In the genomic region with DNA sequence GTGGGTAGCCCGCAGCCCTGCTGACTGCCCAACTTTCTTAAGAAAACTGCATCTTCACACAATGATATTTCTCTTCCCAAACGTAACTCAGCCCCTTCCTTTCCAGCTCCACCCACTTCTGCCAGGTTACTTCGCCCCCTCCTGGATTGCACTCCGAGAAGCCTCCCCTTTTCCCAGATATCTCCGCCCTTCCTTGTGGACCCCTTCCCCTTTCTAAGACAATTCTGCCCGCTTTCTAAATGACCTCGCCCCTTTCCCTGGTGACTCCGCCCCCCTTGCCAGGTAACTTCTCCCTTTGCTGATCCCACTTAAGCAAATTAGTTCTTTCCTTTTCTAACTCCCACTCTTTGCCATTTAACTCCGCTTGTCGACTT, we compare ENCODE assay signal across 1 cellular context.
TF ChIP-seq lines count a peak whose summit lies in the region.

No MANE protein-coding gene starts in this region.

TF ChIP-seq in K562, 482 proteins besides CTCF, POLR2A, EP300 and RAD21 (continues in another document):
- TF ChIP-seq EZH2 (IDR thresholded peaks at IDR 0.05; ENCODE audit: borderline replicate concordance, low read depth, low read length) = no peak
- TF ChIP-seq TBP (optimal IDR thresholded peaks at IDR 0.05; ENCODE audit: low read depth, low read length) = no peak
- TF ChIP-seq RBM14 (IDR thresholded peaks at IDR 0.05; ENCODE audit: borderline replicate concordance, insufficient read depth, low read depth, low read length) = no peak
- TF ChIP-seq SMAD3 (CRISPR knock-in tag; conservative IDR thresholded peaks at IDR 0.05) = no peak
- no peak for TF ChIP-seq RBM25 (IDR thresholded peaks at IDR 0.05; ENCODE audit: low read depth, low read length, severe bottlenecking)
- TF ChIP-seq LCOR (CRISPR knock-in tag; IDR thresholded peaks at IDR 0.05) = 0 out of 2 replicates have a peak, but pooled peaks have one; percentile 1
- TF ChIP-seq, protein P1, sequence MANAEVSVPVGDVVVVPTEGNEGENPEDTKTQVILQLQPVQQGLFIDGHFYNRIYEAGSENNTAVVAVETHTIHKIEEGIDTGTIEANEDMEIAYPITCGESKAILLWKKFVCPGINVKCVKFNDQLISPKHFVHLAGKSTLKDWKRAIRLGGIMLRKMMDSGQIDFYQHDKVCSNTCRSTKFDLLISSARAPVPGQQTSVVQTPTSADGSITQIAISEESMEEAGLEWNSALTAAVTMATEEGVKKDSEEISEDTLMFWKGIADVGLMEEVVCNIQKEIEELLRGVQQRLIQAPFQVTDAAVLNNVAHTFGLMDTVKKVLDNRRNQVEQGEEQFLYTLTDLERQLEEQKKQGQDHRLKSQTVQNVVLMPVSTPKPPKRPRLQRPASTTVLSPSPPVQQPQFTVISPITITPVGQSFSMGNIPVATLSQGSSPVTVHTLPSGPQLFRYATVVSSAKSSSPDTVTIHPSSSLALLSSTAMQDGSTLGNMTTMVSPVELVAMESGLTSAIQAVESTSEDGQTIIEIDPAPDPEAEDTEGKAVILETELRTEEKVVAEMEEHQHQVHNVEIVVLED (CRISPR knock-in tag; IDR thresholded peaks at IDR 0.05) = no peak
- no peak for TF ChIP-seq CREM (IDR thresholded peaks at IDR 0.05; ENCODE audit: low read depth)
- TF ChIP-seq, protein P2, sequence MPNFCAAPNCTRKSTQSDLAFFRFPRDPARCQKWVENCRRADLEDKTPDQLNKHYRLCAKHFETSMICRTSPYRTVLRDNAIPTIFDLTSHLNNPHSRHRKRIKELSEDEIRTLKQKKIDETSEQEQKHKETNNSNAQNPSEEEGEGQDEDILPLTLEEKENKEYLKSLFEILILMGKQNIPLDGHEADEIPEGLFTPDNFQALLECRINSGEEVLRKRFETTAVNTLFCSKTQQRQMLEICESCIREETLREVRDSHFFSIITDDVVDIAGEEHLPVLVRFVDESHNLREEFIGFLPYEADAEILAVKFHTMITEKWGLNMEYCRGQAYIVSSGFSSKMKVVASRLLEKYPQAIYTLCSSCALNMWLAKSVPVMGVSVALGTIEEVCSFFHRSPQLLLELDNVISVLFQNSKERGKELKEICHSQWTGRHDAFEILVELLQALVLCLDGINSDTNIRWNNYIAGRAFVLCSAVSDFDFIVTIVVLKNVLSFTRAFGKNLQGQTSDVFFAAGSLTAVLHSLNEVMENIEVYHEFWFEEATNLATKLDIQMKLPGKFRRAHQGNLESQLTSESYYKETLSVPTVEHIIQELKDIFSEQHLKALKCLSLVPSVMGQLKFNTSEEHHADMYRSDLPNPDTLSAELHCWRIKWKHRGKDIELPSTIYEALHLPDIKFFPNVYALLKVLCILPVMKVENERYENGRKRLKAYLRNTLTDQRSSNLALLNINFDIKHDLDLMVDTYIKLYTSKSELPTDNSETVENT (CRISPR knock-in tag; IDR thresholded peaks at IDR 0.05) = no peak
- TF ChIP-seq ZNF561 (CRISPR knock-in tag; conservative IDR thresholded peaks at IDR 0.05) = 0 out of 2 replicates have a peak, but pooled peaks have one; percentile 38
- TF ChIP-seq ZNF830 (CRISPR knock-in tag; IDR thresholded peaks at IDR 0.05) = no peak
- peak; percentile 74; the same call in 1 of the 2 replicates for TF ChIP-seq ERF (CRISPR knock-in tag; IDR thresholded peaks at IDR 0.05)
- peak; percentile 39; the same call in 1 of the 2 replicates for TF ChIP-seq TRIM28 (IDR thresholded peaks at IDR 0.05)
- TF ChIP-seq ZNF589 (CRISPR knock-in tag; IDR thresholded peaks at IDR 0.05; ENCODE audit: low read depth) = no peak
- TF ChIP-seq BRF1 (IDR thresholded peaks at IDR 0.05; ENCODE audit: borderline replicate concordance, extremely low read depth, insufficient read length) = no peak
- TF ChIP-seq BHLHE40 (IDR thresholded peaks at IDR 0.05; ENCODE audit: low read length) = no peak
- 0 out of 2 replicates have a peak, but pooled peaks have one; percentile 50 for TF ChIP-seq NCOA1 (IDR thresholded peaks at IDR 0.05; ENCODE audit: low read depth)
- TF ChIP-seq NELFE (IDR thresholded peaks at IDR 0.05; ENCODE audit: insufficient read depth, insufficient read length) = no peak
- no peak for TF ChIP-seq C11orf30 (IDR thresholded peaks at IDR 0.05; ENCODE audit: low read depth)
- TF ChIP-seq ZNF586 (CRISPR knock-in tag; conservative IDR thresholded peaks at IDR 0.05) = 0 out of 2 replicates have a peak, but pooled peaks have one; percentile 51
- peak; percentile 87; the same call in 1 of the 2 replicates for TF ChIP-seq THRAP3 (IDR thresholded peaks at IDR 0.05; ENCODE audit: borderline replicate concordance)
- TF ChIP-seq, protein P3, sequence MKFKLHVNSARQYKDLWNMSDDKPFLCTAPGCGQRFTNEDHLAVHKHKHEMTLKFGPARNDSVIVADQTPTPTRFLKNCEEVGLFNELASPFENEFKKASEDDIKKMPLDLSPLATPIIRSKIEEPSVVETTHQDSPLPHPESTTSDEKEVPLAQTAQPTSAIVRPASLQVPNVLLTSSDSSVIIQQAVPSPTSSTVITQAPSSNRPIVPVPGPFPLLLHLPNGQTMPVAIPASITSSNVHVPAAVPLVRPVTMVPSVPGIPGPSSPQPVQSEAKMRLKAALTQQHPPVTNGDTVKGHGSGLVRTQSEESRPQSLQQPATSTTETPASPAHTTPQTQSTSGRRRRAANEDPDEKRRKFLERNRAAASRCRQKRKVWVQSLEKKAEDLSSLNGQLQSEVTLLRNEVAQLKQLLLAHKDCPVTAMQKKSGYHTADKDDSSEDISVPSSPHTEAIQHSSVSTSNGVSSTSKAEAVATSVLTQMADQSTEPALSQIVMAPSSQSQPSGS (CRISPR knock-in tag; IDR thresholded peaks at IDR 0.05) = no peak
- 0 out of 2 replicates have a peak, but pooled peaks have one; percentile 13 for TF ChIP-seq SNIP1 (IDR thresholded peaks at IDR 0.05; ENCODE audit: low read depth)
- TF ChIP-seq ZNF695 (CRISPR knock-in tag; IDR thresholded peaks at IDR 0.05) = no peak
- no peak for TF ChIP-seq KLF1 (tag; IDR thresholded peaks at IDR 0.05)
- TF ChIP-seq, protein P4, sequence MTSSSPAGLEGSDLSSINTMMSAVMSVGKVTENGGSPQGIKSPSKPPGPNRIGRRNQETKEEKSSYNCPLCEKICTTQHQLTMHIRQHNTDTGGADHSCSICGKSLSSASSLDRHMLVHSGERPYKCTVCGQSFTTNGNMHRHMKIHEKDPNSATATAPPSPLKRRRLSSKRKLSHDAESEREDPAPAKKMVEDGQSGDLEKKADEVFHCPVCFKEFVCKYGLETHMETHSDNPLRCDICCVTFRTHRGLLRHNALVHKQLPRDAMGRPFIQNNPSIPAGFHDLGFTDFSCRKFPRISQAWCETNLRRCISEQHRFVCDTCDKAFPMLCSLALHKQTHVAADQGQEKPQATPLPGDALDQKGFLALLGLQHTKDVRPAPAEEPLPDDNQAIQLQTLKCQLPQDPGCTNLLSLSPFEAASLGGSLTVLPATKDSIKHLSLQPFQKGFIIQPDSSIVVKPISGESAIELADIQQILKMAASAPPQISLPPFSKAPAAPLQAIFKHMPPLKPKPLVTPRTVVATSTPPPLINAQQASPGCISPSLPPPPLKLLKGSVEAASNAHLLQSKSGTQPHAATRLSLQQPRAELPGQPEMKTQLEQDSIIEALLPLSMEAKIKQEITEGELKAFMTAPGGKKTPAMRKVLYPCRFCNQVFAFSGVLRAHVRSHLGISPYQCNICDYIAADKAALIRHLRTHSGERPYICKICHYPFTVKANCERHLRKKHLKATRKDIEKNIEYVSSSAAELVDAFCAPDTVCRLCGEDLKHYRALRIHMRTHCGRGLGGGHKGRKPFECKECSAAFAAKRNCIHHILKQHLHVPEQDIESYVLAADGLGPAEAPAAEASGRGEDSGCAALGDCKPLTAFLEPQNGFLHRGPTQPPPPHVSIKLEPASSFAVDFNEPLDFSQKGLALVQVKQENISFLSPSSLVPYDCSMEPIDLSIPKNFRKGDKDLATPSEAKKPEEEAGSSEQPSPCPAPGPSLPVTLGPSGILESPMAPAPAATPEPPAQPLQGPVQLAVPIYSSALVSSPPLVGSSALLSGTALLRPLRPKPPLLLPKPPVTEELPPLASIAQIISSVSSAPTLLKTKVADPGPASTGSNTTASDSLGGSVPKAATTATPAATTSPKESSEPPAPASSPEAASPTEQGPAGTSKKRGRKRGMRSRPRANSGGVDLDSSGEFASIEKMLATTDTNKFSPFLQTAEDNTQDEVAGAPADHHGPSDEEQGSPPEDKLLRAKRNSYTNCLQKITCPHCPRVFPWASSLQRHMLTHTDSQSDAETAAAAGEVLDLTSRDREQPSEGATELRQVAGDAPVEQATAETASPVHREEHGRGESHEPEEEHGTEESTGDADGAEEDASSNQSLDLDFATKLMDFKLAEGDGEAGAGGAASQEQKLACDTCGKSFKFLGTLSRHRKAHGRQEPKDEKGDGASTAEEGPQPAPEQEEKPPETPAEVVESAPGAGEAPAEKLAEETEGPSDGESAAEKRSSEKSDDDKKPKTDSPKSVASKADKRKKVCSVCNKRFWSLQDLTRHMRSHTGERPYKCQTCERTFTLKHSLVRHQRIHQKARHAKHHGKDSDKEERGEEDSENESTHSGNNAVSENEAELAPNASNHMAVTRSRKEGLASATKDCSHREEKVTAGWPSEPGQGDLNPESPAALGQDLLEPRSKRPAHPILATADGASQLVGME (CRISPR knock-in tag; IDR thresholded peaks at IDR 0.05) = 0 out of 2 replicates have a peak, but pooled peaks have one; percentile 67
- TF ChIP-seq SMARCA5 (IDR thresholded peaks at IDR 0.05) = peak; percentile 91
- TF ChIP-seq GABPB2 (CRISPR knock-in tag; conservative IDR thresholded peaks at IDR 0.05) = no peak
- TF ChIP-seq HIVEP1 (CRISPR knock-in tag; IDR thresholded peaks at IDR 0.05) = 0 out of 2 replicates have a peak, but pooled peaks have one; percentile 54
- TF ChIP-seq ZNF551 (CRISPR knock-in tag; IDR thresholded peaks at IDR 0.05) = no peak
- TF ChIP-seq, protein P5, sequence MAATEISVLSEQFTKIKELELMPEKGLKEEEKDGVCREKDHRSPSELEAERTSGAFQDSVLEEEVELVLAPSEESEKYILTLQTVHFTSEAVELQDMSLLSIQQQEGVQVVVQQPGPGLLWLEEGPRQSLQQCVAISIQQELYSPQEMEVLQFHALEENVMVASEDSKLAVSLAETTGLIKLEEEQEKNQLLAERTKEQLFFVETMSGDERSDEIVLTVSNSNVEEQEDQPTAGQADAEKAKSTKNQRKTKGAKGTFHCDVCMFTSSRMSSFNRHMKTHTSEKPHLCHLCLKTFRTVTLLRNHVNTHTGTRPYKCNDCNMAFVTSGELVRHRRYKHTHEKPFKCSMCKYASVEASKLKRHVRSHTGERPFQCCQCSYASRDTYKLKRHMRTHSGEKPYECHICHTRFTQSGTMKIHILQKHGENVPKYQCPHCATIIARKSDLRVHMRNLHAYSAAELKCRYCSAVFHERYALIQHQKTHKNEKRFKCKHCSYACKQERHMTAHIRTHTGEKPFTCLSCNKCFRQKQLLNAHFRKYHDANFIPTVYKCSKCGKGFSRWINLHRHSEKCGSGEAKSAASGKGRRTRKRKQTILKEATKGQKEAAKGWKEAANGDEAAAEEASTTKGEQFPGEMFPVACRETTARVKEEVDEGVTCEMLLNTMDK (IDR thresholded peaks at IDR 0.05; ENCODE audit: borderline replicate concordance, insufficient read depth, low read depth, low read length, poor library complexity, severe bottlenecking) = peak; percentile 11
- TF ChIP-seq EP400 (IDR thresholded peaks at IDR 0.05) = no peak
- TF ChIP-seq DDX20 (tag; IDR thresholded peaks at IDR 0.05; ENCODE audit: low read depth) = no peak
- TF ChIP-seq, protein P6, sequence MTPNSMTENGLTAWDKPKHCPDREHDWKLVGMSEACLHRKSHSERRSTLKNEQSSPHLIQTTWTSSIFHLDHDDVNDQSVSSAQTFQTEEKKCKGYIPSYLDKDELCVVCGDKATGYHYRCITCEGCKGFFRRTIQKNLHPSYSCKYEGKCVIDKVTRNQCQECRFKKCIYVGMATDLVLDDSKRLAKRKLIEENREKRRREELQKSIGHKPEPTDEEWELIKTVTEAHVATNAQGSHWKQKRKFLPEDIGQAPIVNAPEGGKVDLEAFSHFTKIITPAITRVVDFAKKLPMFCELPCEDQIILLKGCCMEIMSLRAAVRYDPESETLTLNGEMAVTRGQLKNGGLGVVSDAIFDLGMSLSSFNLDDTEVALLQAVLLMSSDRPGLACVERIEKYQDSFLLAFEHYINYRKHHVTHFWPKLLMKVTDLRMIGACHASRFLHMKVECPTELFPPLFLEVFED (CRISPR knock-in tag; conservative IDR thresholded peaks at IDR 0.05) = peak; percentile 91
- TF ChIP-seq ZNF76 (CRISPR knock-in tag; IDR thresholded peaks at IDR 0.05; ENCODE audit: borderline replicate concordance) = 0 out of 2 replicates have a peak, but pooled peaks have one; percentile 62
- peak; percentile 65 for TF ChIP-seq SMARCE1 (IDR thresholded peaks at IDR 0.05)
- TF ChIP-seq CBX2 (IDR thresholded peaks at IDR 0.05; ENCODE audit: insufficient read depth, low read length, poor library complexity, severe bottlenecking) = no peak
- TF ChIP-seq GTF2E2 (tag; IDR thresholded peaks at IDR 0.05) = peak; percentile 50; the same call in 1 of the 2 replicates
- no peak for TF ChIP-seq SNRNP70 (optimal IDR thresholded peaks at IDR 0.05; ENCODE audit: low read depth, low read length)
- no peak for TF ChIP-seq POU5F1 (IDR thresholded peaks at IDR 0.05; ENCODE audit: borderline replicate concordance, low read depth, low read length, partially characterized antibody)
- TF ChIP-seq, protein P7, sequence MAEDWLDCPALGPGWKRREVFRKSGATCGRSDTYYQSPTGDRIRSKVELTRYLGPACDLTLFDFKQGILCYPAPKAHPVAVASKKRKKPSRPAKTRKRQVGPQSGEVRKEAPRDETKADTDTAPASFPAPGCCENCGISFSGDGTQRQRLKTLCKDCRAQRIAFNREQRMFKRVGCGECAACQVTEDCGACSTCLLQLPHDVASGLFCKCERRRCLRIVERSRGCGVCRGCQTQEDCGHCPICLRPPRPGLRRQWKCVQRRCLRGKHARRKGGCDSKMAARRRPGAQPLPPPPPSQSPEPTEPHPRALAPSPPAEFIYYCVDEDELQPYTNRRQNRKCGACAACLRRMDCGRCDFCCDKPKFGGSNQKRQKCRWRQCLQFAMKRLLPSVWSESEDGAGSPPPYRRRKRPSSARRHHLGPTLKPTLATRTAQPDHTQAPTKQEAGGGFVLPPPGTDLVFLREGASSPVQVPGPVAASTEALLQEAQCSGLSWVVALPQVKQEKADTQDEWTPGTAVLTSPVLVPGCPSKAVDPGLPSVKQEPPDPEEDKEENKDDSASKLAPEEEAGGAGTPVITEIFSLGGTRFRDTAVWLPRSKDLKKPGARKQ (CRISPR knock-in tag; IDR thresholded peaks at IDR 0.05) = no peak
- TF ChIP-seq, protein P8, sequence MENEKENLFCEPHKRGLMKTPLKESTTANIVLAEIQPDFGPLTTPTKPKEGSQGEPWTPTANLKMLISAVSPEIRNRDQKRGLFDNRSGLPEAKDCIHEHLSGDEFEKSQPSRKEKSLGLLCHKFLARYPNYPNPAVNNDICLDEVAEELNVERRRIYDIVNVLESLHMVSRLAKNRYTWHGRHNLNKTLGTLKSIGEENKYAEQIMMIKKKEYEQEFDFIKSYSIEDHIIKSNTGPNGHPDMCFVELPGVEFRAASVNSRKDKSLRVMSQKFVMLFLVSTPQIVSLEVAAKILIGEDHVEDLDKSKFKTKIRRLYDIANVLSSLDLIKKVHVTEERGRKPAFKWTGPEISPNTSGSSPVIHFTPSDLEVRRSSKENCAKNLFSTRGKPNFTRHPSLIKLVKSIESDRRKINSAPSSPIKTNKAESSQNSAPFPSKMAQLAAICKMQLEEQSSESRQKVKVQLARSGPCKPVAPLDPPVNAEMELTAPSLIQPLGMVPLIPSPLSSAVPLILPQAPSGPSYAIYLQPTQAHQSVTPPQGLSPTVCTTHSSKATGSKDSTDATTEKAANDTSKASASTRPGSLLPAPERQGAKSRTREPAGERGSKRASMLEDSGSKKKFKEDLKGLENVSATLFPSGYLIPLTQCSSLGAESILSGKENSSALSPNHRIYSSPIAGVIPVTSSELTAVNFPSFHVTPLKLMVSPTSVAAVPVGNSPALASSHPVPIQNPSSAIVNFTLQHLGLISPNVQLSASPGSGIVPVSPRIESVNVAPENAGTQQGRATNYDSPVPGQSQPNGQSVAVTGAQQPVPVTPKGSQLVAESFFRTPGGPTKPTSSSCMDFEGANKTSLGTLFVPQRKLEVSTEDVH (IDR thresholded peaks at IDR 0.05; ENCODE audit: low read depth, partially characterized antibody) = no peak
